ENCODE assay signal across 8 cellular contexts in the genomic region with DNA sequence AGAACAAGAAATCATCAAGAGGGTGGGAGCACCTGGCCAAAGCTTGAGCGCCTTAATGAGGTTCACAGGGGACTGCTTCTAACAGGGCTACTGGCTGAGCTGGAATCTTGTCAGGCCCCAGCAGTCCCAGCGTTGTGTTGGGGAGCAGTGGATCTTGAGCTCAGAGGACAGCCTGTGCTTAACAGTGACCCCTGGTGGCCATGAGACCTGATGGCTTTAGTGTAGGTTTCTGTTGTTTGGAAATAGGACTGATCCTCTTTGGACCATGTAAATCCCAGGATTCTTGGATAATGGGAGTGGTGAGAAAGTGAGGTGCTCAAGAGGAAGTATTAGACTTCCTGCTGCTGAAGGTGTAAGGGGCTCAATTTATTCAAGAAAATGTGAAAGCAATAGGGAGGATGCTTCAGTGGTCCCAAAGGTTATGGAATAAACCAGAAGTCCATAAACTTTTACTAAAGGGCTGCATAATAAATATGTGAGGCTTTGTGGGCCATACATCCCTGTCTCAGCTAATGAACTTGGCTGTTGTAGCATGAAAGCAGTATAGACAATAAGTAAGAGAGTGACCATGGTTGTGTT.
A peak's percentile ranks its signal among the peaks of the same experiment; 100 is the strongest.
DNase-seq lines count a peak whose midpoint lies in the region.

No MANE protein-coding gene starts in this region.

- H3K4me1 Mint-ChIP-seq in T-helper 2 cell treated with Interferon-gamma antibody and Interleukin-4, amounts not matched to agents 5 μg/mL and 100 μg/mL, for 36 hours (ENCODE audit: low read depth): no peaks in the 10 kb centered on the region
- H3K4me1 Mint-ChIP-seq in activated naive CD4-positive, alpha-beta T cell treated with anti-CD3 and anti-CD28 coated beads for 36 hours (ENCODE audit: low read depth): no peaks in the 10 kb centered on the region

- peaks cover 6% of the 10 kb centered on the region for H3K4me1 ChIP-seq in NT2/D1 (ENCODE audit: insufficient read depth, insufficient read length)

- no peaks in the 10 kb centered on the region for H3K27me3 Mint-ChIP-seq in T-helper 2 cell treated with Interferon-gamma antibody and Interleukin-4, amounts not matched to agents 5 μg/mL and 100 μg/mL, for 36 hours (ENCODE audit: low read depth)
- H3K27me3 Mint-ChIP-seq in activated naive CD4-positive, alpha-beta T cell treated with anti-CD3 and anti-CD28 coated beads for 36 hours (ENCODE audit: low read depth): peaks cover 5% of the 10 kb centered on the region

- H3K27me3 ChIP-seq in NT2/D1 (ENCODE audit: insufficient read depth, insufficient read length): peaks cover 3% of the 10 kb centered on the region

- H3K9ac ChIP-seq in NT2/D1 (ENCODE audit: insufficient read length, low read depth): no peak overlapping the region

- CTCF ChIA-PET in activated naive CD4-positive, alpha-beta T cell treated with anti-CD3 and anti-CD28 coated beads for 36 hours (lab: Charles Lee): interaction anchor here (0.7 to 4.5 kb wide), 18 partner anchors 9 to 344 kb away, joined by 3 to 32 read pairs (median 4); no protein-coding TSS in a partner anchor

- H3K36me3 ChIP-seq in NT2/D1 (ENCODE audit: insufficient read depth, insufficient read length, low read length): no peaks in the 10 kb centered on the region

- no peaks in the 10 kb centered on the region for H3K9me3 Mint-ChIP-seq in T-helper 2 cell treated with Interferon-gamma antibody and Interleukin-4, amounts not matched to agents 5 μg/mL and 100 μg/mL, for 36 hours
- H3K9me3 Mint-ChIP-seq in activated naive CD4-positive, alpha-beta T cell treated with anti-CD3 and anti-CD28 coated beads for 36 hours: no peaks in the 10 kb centered on the region

- DNase-seq in T-helper 2 cell: peak in 4 of 5 experiments; percentile 8 to 44 (median 20)
- DNase-seq in T-helper 2 cell treated with Interferon-gamma antibody and Interleukin-4, amounts not matched to agents 5 μg/mL and 100 μg/mL, for 36 hours (ENCODE audit: low spot score): no peak
- peak; percentile 77 for DNase-seq in NT2/D1 (ENCODE audit: low read depth, low spot score)
- DNase-seq in activated naive CD4-positive, alpha-beta T cell treated with anti-CD3 and anti-CD28 coated beads for 36 hours: peak; percentile 62
- DNase-seq in hepatic stellate cell (ENCODE audit: low spot score): peak; percentile 78
- peak; percentile 13 for DNase-seq in stimulated activated CD8-positive, alpha-beta memory T cell treated with anti-CD3 and anti-CD28 coated beads, Interleukin-12 subunit alpha, Interleukin-12 subunit beta, amount 100 ng/mL, for 1 hour (ENCODE audit: low read depth)
- DNase-seq in NCI-H2107 treated with DMSO at 0.1 percent for 48 hours (lab: John Stamatoyannopoulos, UW; ENCODE audit: unreplicated experiment): no peak
- DNase-seq in NCI-H524 treated with DMSO at 0.1 percent for 48 hours (lab: John Stamatoyannopoulos, UW): no peak

- H3K36me3 Mint-ChIP-seq in T-helper 2 cell treated with Interferon-gamma antibody and Interleukin-4, amounts not matched to agents 5 μg/mL and 100 μg/mL, for 36 hours (ENCODE audit: low read depth): no peaks in the 10 kb centered on the region
- H3K36me3 Mint-ChIP-seq in activated naive CD4-positive, alpha-beta T cell treated with anti-CD3 and anti-CD28 coated beads for 36 hours (ENCODE audit: low read depth): no peaks in the 10 kb centered on the region

- no peak overlapping the region for H3K27ac Mint-ChIP-seq in T-helper 2 cell treated with Interferon-gamma antibody and Interleukin-4, amounts not matched to agents 5 μg/mL and 100 μg/mL, for 36 hours
- no peak overlapping the region for H3K27ac Mint-ChIP-seq in activated naive CD4-positive, alpha-beta T cell treated with anti-CD3 and anti-CD28 coated beads for 36 hours

- no peak overlapping the region for H3K4me3 Mint-ChIP-seq in T-helper 2 cell treated with Interferon-gamma antibody and Interleukin-4, amounts not matched to agents 5 μg/mL and 100 μg/mL, for 36 hours
- H3K4me3 Mint-ChIP-seq in activated naive CD4-positive, alpha-beta T cell treated with anti-CD3 and anti-CD28 coated beads for 36 hours: no peak overlapping the region

- H3K9me3 ChIP-seq in NT2/D1 (ENCODE audit: insufficient read depth, low read length): peaks cover 11% of the 10 kb centered on the region; the same call in 1 of the 2 replicates

- H3K4me3 ChIP-seq in NT2/D1 (ENCODE audit: insufficient read length, low read depth): no peak overlapping the region

- intact Hi-C loops in activated naive CD4-positive, alpha-beta T cell treated with anti-CD3 and anti-CD28 coated beads for 36 hours (cut with micrococcal nuclease): no loop called here

Comparison
In these comparisons a context has a peak if more than half of its experiments do, and no peak if none do; other contexts are left out.
1. DNase-seq: peak in T-helper 2 cell (4 of 5), NT2/D1 (single experiment), activated naive CD4-positive, alpha-beta T cell treated with anti-CD3 and anti-CD28 coated beads for 36 hours (single experiment), hepatic stellate cell (single experiment) and stimulated activated CD8-positive, alpha-beta memory T cell treated with anti-CD3 and anti-CD28 coated beads, Interleukin-12 subunit alpha, Interleukin-12 subunit beta, amount 100 ng/mL, for 1 hour (single experiment); none in T-helper 2 cell treated with Interferon-gamma antibody and Interleukin-4, amounts not matched to agents 5 μg/mL and 100 μg/mL, for 36 hours (single experiment), NCI-H2107 treated with DMSO at 0.1 percent for 48 hours (single experiment) and NCI-H524 treated with DMSO at 0.1 percent for 48 hours (single experiment).